Comparison of ENCODE assay signal across 21 cellular contexts in the genomic region with DNA sequence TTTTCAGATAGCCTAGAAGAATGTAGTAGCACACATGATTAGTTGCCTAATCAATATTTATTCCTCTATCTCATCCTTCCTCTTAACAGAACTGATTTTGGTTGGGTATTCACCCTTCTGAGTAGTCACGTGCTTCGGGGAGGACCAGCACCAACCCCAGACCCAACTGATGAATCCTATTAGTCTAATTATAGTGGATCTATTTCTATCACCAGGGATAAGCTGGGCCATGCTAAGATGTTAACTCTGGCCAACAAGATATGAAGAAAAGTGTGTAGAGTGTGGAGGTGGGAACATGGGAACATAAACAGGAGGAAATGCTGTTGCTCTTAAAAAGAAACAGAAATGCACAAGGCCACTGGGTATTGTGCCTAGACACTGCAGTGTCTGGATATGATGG.
"Had no signal": no experiment of that assay in that cellular context is flagged by ENCODE, and none has a peak within 500 bp of the region (broad histone marks: within the 10 kb centered on the region; RNA-seq: fewer than 3 reads in every experiment).

No MANE protein-coding gene starts in this region.

- H3K4me1 Mint-ChIP-seq: immature natural killer cell, memory B cell had no signal

- H3K27me3 ChIP-seq: colonic mucosa, foreskin keratinocyte, left lung, neutrophil, right lobe of liver, stomach, transverse colon had no signal

- H3K27me3 Mint-ChIP-seq: memory B cell, naive B cell had no signal

- H3K27ac Mint-ChIP-seq: immature natural killer cell, memory B cell, naive B cell, nephron progenitor cell had no signal

- H3K27ac ChIP-seq: colonic mucosa, foreskin keratinocyte, left lung, lower lobe of right lung, neutrophil, right lobe of liver, stomach, thoracic aorta had no signal

- H3K4me3 Mint-ChIP-seq: immature natural killer cell, memory B cell, naive B cell, nephron progenitor cell had no signal

- DNase-seq: cerebellar nuclear complex; colonic mucosa; dermis blood vessel endothelial cell; foreskin keratinocyte; immature natural killer cell; left lung; lower lobe of right lung; midbrain; naive B cell; nephron progenitor cell; posterior cingulate gyrus; right lobe of liver; stimulated activated CD4-positive, alpha-beta T cell treated with anti-CD3 and anti-CD28 coated beads, Interleukin-2, amount 100 ng/mL, for 24 hours; stimulated activated CD4-positive, alpha-beta T cell treated with anti-CD3 and anti-CD28 coated beads, Interleukin-4, amount 100 ng/mL, for 4 hours; stimulated activated naive CD4-positive, alpha-beta T cell; stomach; substantia nigra; transverse colon had no signal

- H3K9me3 Mint-ChIP-seq: immature natural killer cell, memory B cell, naive B cell, nephron progenitor cell had no signal

- H3K36me3 ChIP-seq: colonic mucosa, left lung, right lobe of liver, thoracic aorta, transverse colon had no signal

- H3K9me3 ChIP-seq: colonic mucosa, left lung, lower lobe of right lung, neutrophil, right lobe of liver, stomach, thoracic aorta, transverse colon had no signal

- H3K4me1 ChIP-seq: colonic mucosa, left lung, lower lobe of right lung, right lobe of liver had no signal

- H3K4me3 ChIP-seq: colonic mucosa, left lung, lower lobe of right lung, right lobe of liver, stomach, thoracic aorta, transverse colon had no signal

- ATAC-seq: foreskin keratinocyte, left lung, lower lobe of right lung, right lobe of liver had no signal
